12 cellular contexts compared by ENCODE assay signal in genomic region chr5:367358-368130, GRCh38. TPM values are rescaled to one million over a fixed set of nuclear protein-coding genes. Genes with fewer than 3 reads are reported as not detected.
A peak's percentile ranks its signal among the peaks of the same experiment; 100 is the strongest.
DNase-seq lines count a peak whose midpoint lies in the region; ATAC-seq and TF ChIP-seq lines count a peak whose summit lies in the region.
"Had no signal": no experiment of that assay in that cellular context is flagged by ENCODE, and none has a peak within 500 bp of the region (broad histone marks: within the 10 kb centered on the region; RNA-seq: fewer than 3 reads in every experiment).

No MANE protein-coding gene starts in this region.

- H3K4me2 ChIP-seq in neuronal stem cell (ENCODE audit: insufficient read depth, low read length, poor library complexity, severe bottlenecking), result no peak overlapping the region
- no peak overlapping the region for H3K4me2 ChIP-seq in PC-9

- no peak overlapping the region for H3K9ac ChIP-seq in colonic mucosa (ENCODE audit: low read depth in 2 of 2, low read length in 2 of 2)
- H3K9ac ChIP-seq in neuronal stem cell (ENCODE audit: low read depth, low read length, poor library complexity), result no peak overlapping the region
- H3K9ac ChIP-seq: parathyroid adenoma had no signal

- H2AK5ac ChIP-seq in neuronal stem cell (ENCODE audit: low read depth, low read length), result no peak overlapping the region

- H3K79me2 ChIP-seq in PC-9 (ENCODE audit: low read depth), result no peaks in the 10 kb centered on the region
- H3K79me2 ChIP-seq: parathyroid adenoma had no signal

- no peak overlapping the region for H3K4ac ChIP-seq in neuronal stem cell (ENCODE audit: low read length)

- H2AFZ ChIP-seq in neuronal stem cell (ENCODE audit: low read length), result no peak overlapping the region
- no peak overlapping the region for H2AFZ ChIP-seq in PC-9
- H2AFZ ChIP-seq: parathyroid adenoma had no signal

- H3K27me3 ChIP-seq in AG04450 (ENCODE audit: control insufficient read depth, insufficient read depth, low read length) (no peaks in the 10 kb centered on the region), H7 (ENCODE audit: control insufficient read depth, insufficient read depth, low read length) (no peaks in the 10 kb centered on the region), colonic mucosa (no peaks in the 10 kb centered on the region), neuronal stem cell (ENCODE audit: control insufficient read depth in 3 of 3, insufficient read depth in 3 of 3, low read depth in 1 of 3, low read length in 3 of 3) (peaks cover 0 to 37% (median 0%) of the 10 kb centered on the region in 3 experiments), PC-9 (ENCODE audit: insufficient read depth, low read depth) (no peaks in the 10 kb centered on the region)

- H2BK5ac ChIP-seq in neuronal stem cell (ENCODE audit: low read length), result no peak overlapping the region

- H4K91ac ChIP-seq in neuronal stem cell (ENCODE audit: low read depth, low read length, poor library complexity), result no peak overlapping the region

- DNase-seq in AG04450 (ENCODE audit: low read depth, low spot score) (no peak), H7 (peak; percentile 65), colonic mucosa (peak; percentile 8), neuronal stem cell (ENCODE audit: low spot score) (no peak), PC-9 (no peak), 8988T (no peak)
- DNase-seq: anterior cingulate cortex had no signal

- intact Hi-C loops in colonic mucosa (cut with DNase I) (no loop called here), PC-9 (cut with micrococcal nuclease; ENCODE audit: unreplicated experiment) (loop anchor here (5.0 kb wide), 1 partner anchor 65 kb away; no protein-coding TSS in a partner anchor)

- peak overlapping the region; percentile 38 for H2BK15ac ChIP-seq in neuronal stem cell (ENCODE audit: low read length)

- no peak overlapping the region for H3K4me3 ChIP-seq in AG04450 (ENCODE audit: low read depth, low read length)
- no peak overlapping the region for H3K4me3 ChIP-seq in H7 (ENCODE audit: insufficient read depth, low read depth, low read length)
- no peak overlapping the region for H3K4me3 ChIP-seq in colonic mucosa
- H3K4me3 ChIP-seq in neuronal stem cell (ENCODE audit: low read length in 2 of 2), result no peak overlapping the region
- H3K4me3 ChIP-seq in PC-9, result no peak overlapping the region
- H3K4me3 ChIP-seq: SK-N-MC had no signal

- peak overlapping the region; percentile 8 for H3K23ac ChIP-seq in neuronal stem cell (ENCODE audit: low read depth, low read length, poor library complexity)

- TF ChIP-seq CTCF in AG04450 (IDR thresholded peaks at IDR 0.05; ENCODE audit: low read depth, low read length) (no peak), colonic mucosa (IDR thresholded peaks at IDR 0.05) (no peak), PC-9 (conservative IDR thresholded peaks at IDR 0.05) (no peak)

- H3K79me1 ChIP-seq in neuronal stem cell (ENCODE audit: low read depth, low read length), result no peaks in the 10 kb centered on the region

- no TSS peak for BruUV-seq in PC-9 (replicated peaks; lab: Mats Ljungman, UMichigan)

- peaks cover 16% of the 10 kb centered on the region for H3K9me3 ChIP-seq in AG04450 (ENCODE audit: control insufficient read depth, insufficient read depth, low read length)
- H3K9me3 ChIP-seq in colonic mucosa, result no peaks in the 10 kb centered on the region
- peaks cover 0 to 3% of the 10 kb centered on the region in 2 donors for H3K9me3 ChIP-seq in neuronal stem cell (replicated peaks in 1 of 2; ENCODE audit: control insufficient read depth in 2 of 2, insufficient read depth in 1 of 2, low read depth in 1 of 2, low read length in 2 of 2)
- peaks cover 14% of the 10 kb centered on the region for H3K9me3 ChIP-seq in PC-9 (ENCODE audit: insufficient read depth, low read depth)

- no peak for ATAC-seq in GM19023 (IDR thresholded peaks at IDR 0.05; ENCODE audit: unreplicated experiment)
- ATAC-seq in HG02763 (IDR thresholded peaks at IDR 0.05; ENCODE audit: unreplicated experiment), result no peak

- WGBS in neuronal stem cell (ENCODE audit: extremely low coverage in 2 of 2, insufficient read length in 2 of 2, insufficient replicate concordance in 1 of 2), 2 donors, result no CpG with 5 or more reads among the region's 22 CpGs

- H4K20me1 ChIP-seq in PC-9 (ENCODE audit: insufficient read depth), result peaks cover 14% of the 10 kb centered on the region; the same call in 1 of the 2 replicates

- no peak overlapping the region for H3K18ac ChIP-seq in neuronal stem cell (ENCODE audit: low read length)

- H2BK120ac ChIP-seq in neuronal stem cell (ENCODE audit: low read depth, low read length), result no peak overlapping the region

- no peak overlapping the region for H4K8ac ChIP-seq in neuronal stem cell (ENCODE audit: low read depth, low read length)

- H3K4me1 ChIP-seq in colonic mucosa (no peaks in the 10 kb centered on the region), neuronal stem cell (ENCODE audit: control insufficient read depth in 2 of 2, insufficient read depth in 1 of 2, low read depth in 1 of 2, low read length in 2 of 2) (peaks cover 0 to 8% of the 10 kb centered on the region in 2 donors), PC-9 (replicated peaks; ENCODE audit: insufficient read depth) (no peaks in the 10 kb centered on the region)
- H3K4me1 ChIP-seq: parathyroid adenoma had no signal

- H3K36me3 ChIP-seq in H7 (replicated peaks; ENCODE audit: control insufficient read depth, insufficient read depth, low read length) (no peaks in the 10 kb centered on the region), colonic mucosa (no peaks in the 10 kb centered on the region), neuronal stem cell (replicated peaks in 1 of 2; ENCODE audit: control insufficient read depth in 2 of 2, insufficient read depth in 2 of 2, low read length in 2 of 2) (no peaks in the 10 kb centered on the region), PC-9 (ENCODE audit: low read depth) (no peaks in the 10 kb centered on the region)

- H2BK12ac ChIP-seq in neuronal stem cell (ENCODE audit: low read length), result no peak overlapping the region

- POLR2A ChIA-PET in AG04450 (lab: Yijun Ruan, JAX), result interaction anchor here (1.0 to 2.4 kb wide), 7 partner anchors 12 to 75 kb away, joined by 4 to 20 read pairs (median 7); partner anchors contain the start of genes AHRR and EXOC3
- POLR2A ChIA-PET in PC-9 (lab: Charles Lee; ENCODE audit: unreplicated experiment), result interaction anchor here (0.6 kb wide), 2 partner anchors 17 to 80 kb away, joined by 3 read pairs; no protein-coding TSS in a partner anchor

- H3K9me2 ChIP-seq in PC-9 (ENCODE audit: insufficient read depth), result no peaks in the 10 kb centered on the region

- H3K14ac ChIP-seq in neuronal stem cell (ENCODE audit: low read length), result no peak overlapping the region

- no peaks in the 10 kb centered on the region for H3F3A ChIP-seq in PC-9 (ENCODE audit: insufficient read depth, low read depth)

- H3K27ac ChIP-seq in AG04450 (ENCODE audit: low read depth, low read length) (peak overlapping the region; percentile 94), colonic mucosa (no peak overlapping the region), neuronal stem cell (replicated peaks; ENCODE audit: low read length) (no peak overlapping the region), PC-9 (no peak overlapping the region)
- H3K27ac ChIP-seq: C4-2B, parathyroid adenoma had no signal

- CTCF ChIA-PET in AG04450 (lab: Charles Lee) (interaction anchor here (1.3 kb wide), 1 partner anchor 51 kb away, joined by 3 read pairs; no protein-coding TSS in a partner anchor), PC-9 (lab: Charles Lee) (interaction anchor here (0.6 to 0.7 kb wide), 2 partner anchors 11 to 54 kb away, joined by 3 read pairs; no protein-coding TSS in a partner anchor)

RNA-seq across cellular contexts. Expression of gene AHRR, which starts 46.0 kb away (rescaled TPM):
- polyA plus RNA-seq in AG04450 (2011; rRNA removed), result 22.3 and 24.6 TPM in 2 replicates
- polyA minus RNA-seq in AG04450 (2011; rRNA and poly(A)+ RNA removed), result 24.0 and 25.8 TPM in 2 replicates
- total RNA-seq in H7 (2014; rRNA removed; shearing (Covaris generic)), result 0.74 and 1.4 TPM in 2 replicates
- total RNA-seq in colonic mucosa (1 to 10 TPM; 1.9 to 2.1 TPM), PC-9 (2021) (7.2 and 13.6 TPM in 2 replicates)
- 0.26 TPM for polyA plus RNA-seq in neuronal stem cell (2013, experiment 1 of 2)
- polyA plus RNA-seq in neuronal stem cell (2013, experiment 2 of 2), result 0.28 TPM

Comparison
In these comparisons a context has a peak if more than half of its experiments do, and no peak if none do; other contexts are left out.
1. DNase-seq: peak in H7 (single experiment) and colonic mucosa (single experiment); none in AG04450 (single experiment), neuronal stem cell (single experiment), PC-9 (0 of 2) and 8988T (single experiment).